In genomic region chr19:41264581-41265375, GRCh38 we compare ENCODE assay signal across 1 cellular context.
TF ChIP-seq lines count a peak whose summit lies in the region.

No MANE protein-coding gene starts in this region.

TF ChIP-seq in GM23338, 12 proteins besides CTCF, POLR2A, EP300 and RAD21 (continued from another document):
- no peak for TF ChIP-seq ZNF462 (CRISPR knock-in tag; IDR thresholded peaks at IDR 0.05)
- TF ChIP-seq REST (IDR thresholded peaks at IDR 0.05; ENCODE audit: unreplicated experiment), result no peak
- peak; percentile 53 for TF ChIP-seq POLR2AphosphoS5 (IDR thresholded peaks at IDR 0.05; ENCODE audit: low read depth)
- no peak for TF ChIP-seq CREB1 (CRISPR knock-in tag; IDR thresholded peaks at IDR 0.05; ENCODE audit: low read depth)
- no peak for TF ChIP-seq STAT1 (IDR thresholded peaks at IDR 0.05; ENCODE audit: unreplicated experiment)
TF ChIP-seq in GM23338: peak in this region for 2.
